ENCODE assay signal across 1 cellular context in the genomic region with DNA sequence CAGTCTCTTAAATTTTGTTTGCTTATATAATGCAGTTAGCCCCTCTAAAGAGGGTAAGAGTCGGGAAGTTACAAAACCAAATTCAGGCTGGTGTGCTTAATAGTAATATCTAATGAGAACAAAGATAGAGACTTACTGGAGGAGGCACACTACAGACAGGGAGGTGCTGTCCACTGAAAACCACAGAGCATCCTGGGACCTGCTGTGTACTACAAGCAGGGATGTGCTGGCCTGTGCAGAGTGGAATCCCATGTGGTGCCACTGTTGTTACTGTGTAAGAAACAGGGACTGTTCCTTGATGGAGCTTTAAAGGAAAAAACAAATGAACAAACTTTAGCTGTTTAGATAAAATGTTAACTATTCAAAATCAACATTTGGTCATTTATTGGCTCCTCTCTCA.
TF ChIP-seq lines count a peak whose summit lies in the region.

No MANE protein-coding gene starts in this region.

TF ChIP-seq in GM12878, 131 proteins besides CTCF, POLR2A, EP300 and RAD21:
- TF ChIP-seq, protein P1, sequence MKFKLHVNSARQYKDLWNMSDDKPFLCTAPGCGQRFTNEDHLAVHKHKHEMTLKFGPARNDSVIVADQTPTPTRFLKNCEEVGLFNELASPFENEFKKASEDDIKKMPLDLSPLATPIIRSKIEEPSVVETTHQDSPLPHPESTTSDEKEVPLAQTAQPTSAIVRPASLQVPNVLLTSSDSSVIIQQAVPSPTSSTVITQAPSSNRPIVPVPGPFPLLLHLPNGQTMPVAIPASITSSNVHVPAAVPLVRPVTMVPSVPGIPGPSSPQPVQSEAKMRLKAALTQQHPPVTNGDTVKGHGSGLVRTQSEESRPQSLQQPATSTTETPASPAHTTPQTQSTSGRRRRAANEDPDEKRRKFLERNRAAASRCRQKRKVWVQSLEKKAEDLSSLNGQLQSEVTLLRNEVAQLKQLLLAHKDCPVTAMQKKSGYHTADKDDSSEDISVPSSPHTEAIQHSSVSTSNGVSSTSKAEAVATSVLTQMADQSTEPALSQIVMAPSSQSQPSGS (IDR thresholded peaks at IDR 0.05; ENCODE audit: low read length): no peak
- TF ChIP-seq CREM (IDR thresholded peaks at IDR 0.05; ENCODE audit: low read depth): no peak
- no peak for TF ChIP-seq FOXK2 (IDR thresholded peaks at IDR 0.05)
- TF ChIP-seq, protein P2, sequence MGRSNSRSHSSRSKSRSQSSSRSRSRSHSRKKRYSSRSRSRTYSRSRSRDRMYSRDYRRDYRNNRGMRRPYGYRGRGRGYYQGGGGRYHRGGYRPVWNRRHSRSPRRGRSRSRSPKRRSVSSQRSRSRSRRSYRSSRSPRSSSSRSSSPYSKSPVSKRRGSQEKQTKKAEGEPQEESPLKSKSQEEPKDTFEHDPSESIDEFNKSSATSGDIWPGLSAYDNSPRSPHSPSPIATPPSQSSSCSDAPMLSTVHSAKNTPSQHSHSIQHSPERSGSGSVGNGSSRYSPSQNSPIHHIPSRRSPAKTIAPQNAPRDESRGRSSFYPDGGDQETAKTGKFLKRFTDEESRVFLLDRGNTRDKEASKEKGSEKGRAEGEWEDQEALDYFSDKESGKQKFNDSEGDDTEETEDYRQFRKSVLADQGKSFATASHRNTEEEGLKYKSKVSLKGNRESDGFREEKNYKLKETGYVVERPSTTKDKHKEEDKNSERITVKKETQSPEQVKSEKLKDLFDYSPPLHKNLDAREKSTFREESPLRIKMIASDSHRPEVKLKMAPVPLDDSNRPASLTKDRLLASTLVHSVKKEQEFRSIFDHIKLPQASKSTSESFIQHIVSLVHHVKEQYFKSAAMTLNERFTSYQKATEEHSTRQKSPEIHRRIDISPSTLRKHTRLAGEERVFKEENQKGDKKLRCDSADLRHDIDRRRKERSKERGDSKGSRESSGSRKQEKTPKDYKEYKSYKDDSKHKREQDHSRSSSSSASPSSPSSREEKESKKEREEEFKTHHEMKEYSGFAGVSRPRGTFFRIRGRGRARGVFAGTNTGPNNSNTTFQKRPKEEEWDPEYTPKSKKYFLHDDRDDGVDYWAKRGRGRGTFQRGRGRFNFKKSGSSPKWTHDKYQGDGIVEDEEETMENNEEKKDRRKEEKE (IDR thresholded peaks at IDR 0.05): no peak
- no peak for TF ChIP-seq FOS (IDR thresholded peaks at IDR 0.05; ENCODE audit: borderline replicate concordance, extremely low read depth, insufficient read length)
- TF ChIP-seq NFYA (IDR thresholded peaks at IDR 0.05; ENCODE audit: borderline replicate concordance, low read depth, low read length): no peak
- TF ChIP-seq ETV6 (conservative IDR thresholded peaks at IDR 0.05 in 1 of 2, IDR thresholded peaks at IDR 0.05 in 1 of 2; ENCODE audit: borderline replicate concordance in 1 of 2, low read depth in 1 of 2): no peak
- no peak for TF ChIP-seq KAT2A (conservative IDR thresholded peaks at IDR 0.05; ENCODE audit: control insufficient read depth, low read depth, low read length)
- no peak for TF ChIP-seq MYC (IDR thresholded peaks at IDR 0.05; ENCODE audit: insufficient read depth, insufficient read length, insufficient replicate concordance, low read length, severe bottlenecking)
- TF ChIP-seq, protein P3, sequence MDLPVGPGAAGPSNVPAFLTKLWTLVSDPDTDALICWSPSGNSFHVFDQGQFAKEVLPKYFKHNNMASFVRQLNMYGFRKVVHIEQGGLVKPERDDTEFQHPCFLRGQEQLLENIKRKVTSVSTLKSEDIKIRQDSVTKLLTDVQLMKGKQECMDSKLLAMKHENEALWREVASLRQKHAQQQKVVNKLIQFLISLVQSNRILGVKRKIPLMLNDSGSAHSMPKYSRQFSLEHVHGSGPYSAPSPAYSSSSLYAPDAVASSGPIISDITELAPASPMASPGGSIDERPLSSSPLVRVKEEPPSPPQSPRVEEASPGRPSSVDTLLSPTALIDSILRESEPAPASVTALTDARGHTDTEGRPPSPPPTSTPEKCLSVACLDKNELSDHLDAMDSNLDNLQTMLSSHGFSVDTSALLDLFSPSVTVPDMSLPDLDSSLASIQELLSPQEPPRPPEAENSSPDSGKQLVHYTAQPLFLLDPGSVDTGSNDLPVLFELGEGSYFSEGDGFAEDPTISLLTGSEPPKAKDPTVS (IDR thresholded peaks at IDR 0.05; ENCODE audit: low read depth, low read length): no peak
- TF ChIP-seq, protein P4, sequence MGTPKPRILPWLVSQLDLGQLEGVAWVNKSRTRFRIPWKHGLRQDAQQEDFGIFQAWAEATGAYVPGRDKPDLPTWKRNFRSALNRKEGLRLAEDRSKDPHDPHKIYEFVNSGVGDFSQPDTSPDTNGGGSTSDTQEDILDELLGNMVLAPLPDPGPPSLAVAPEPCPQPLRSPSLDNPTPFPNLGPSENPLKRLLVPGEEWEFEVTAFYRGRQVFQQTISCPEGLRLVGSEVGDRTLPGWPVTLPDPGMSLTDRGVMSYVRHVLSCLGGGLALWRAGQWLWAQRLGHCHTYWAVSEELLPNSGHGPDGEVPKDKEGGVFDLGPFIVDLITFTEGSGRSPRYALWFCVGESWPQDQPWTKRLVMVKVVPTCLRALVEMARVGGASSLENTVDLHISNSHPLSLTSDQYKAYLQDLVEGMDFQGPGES (IDR thresholded peaks at IDR 0.05): no peak
- TF ChIP-seq, protein P5, sequence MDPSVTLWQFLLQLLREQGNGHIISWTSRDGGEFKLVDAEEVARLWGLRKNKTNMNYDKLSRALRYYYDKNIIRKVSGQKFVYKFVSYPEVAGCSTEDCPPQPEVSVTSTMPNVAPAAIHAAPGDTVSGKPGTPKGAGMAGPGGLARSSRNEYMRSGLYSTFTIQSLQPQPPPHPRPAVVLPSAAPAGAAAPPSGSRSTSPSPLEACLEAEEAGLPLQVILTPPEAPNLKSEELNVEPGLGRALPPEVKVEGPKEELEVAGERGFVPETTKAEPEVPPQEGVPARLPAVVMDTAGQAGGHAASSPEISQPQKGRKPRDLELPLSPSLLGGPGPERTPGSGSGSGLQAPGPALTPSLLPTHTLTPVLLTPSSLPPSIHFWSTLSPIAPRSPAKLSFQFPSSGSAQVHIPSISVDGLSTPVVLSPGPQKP (IDR thresholded peaks at IDR 0.05; ENCODE audit: low read depth, low read length): no peak
- TF ChIP-seq TCF7 (IDR thresholded peaks at IDR 0.05; ENCODE audit: borderline replicate concordance): no peak
- TF ChIP-seq CBFB (IDR thresholded peaks at IDR 0.05; ENCODE audit: low read depth): no peak
- TF ChIP-seq, protein P6, sequence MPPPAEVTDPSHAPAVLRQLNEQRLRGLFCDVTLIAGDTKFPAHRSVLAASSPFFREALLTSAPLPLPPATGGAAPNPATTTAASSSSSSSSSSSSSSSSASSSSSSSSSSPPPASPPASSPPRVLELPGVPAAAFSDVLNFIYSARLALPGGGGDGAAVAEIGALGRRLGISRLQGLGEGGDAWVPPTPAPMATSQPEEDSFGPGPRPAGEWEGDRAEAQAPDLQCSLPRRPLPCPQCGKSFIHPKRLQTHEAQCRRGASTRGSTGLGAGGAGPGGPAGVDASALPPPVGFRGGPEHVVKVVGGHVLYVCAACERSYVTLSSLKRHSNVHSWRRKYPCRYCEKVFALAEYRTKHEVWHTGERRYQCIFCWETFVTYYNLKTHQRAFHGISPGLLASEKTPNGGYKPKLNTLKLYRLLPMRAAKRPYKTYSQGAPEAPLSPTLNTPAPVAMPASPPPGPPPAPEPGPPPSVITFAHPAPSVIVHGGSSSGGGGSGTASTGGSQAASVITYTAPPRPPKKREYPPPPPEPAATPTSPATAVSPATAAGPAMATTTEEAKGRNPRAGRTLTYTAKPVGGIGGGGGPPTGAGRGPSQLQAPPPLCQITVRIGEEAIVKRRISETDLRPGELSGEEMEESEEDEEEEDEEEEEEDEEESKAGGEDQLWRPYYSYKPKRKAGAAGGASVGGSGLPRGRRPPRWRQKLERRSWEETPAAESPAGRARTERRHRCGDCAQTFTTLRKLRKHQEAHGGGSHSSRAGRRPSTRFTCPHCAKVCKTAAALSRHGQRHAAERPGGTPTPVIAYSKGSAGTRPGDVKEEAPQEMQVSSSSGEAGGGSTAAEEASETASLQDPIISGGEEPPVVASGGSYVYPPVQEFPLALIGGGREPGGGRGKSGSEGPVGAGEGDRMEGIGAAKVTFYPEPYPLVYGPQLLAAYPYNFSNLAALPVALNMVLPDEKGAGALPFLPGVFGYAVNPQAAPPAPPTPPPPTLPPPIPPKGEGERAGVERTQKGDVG (CRISPR knock-in tag; IDR thresholded peaks at IDR 0.05): no peak
